In the genomic region with DNA sequence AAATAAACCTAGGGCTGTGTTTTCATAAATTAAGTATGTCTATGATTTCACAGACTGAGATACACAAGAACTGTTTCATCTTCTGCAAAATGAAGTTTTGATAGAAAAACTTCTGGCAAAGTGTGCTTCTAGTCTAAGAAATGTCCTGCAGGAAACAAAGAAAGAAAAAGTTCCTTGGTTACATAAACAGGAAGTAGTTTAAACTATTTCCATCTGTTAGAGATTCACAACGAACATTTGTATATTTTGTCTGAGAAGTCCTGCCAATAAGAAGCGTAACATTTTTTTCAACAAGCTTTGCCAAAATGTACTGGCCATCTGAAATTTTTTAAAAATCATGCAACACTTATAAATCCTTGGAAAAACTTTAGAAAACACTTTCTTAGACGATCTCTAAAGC, we compare ENCODE assay signal across 1 cellular context.
TF ChIP-seq lines count a peak whose summit lies in the region.

No MANE protein-coding gene starts in this region.

TF ChIP-seq in IMR-90, 13 proteins besides CTCF, POLR2A, EP300 and RAD21 (continued from another document):
- TF ChIP-seq, protein P1, sequence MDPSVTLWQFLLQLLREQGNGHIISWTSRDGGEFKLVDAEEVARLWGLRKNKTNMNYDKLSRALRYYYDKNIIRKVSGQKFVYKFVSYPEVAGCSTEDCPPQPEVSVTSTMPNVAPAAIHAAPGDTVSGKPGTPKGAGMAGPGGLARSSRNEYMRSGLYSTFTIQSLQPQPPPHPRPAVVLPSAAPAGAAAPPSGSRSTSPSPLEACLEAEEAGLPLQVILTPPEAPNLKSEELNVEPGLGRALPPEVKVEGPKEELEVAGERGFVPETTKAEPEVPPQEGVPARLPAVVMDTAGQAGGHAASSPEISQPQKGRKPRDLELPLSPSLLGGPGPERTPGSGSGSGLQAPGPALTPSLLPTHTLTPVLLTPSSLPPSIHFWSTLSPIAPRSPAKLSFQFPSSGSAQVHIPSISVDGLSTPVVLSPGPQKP (IDR thresholded peaks at IDR 0.05; ENCODE audit: borderline replicate concordance, low read depth, low read length), result no peak
- no peak for TF ChIP-seq MXI1 (IDR thresholded peaks at IDR 0.05; ENCODE audit: borderline replicate concordance, low read depth, low read length)
- no peak for TF ChIP-seq CEBPB (IDR thresholded peaks at IDR 0.05; ENCODE audit: low read depth, low read length)
- no peak for TF ChIP-seq NFE2L2 (IDR thresholded peaks at IDR 0.05; ENCODE audit: low read depth, low read length)
- no peak for TF ChIP-seq USF2 (IDR thresholded peaks at IDR 0.05; ENCODE audit: low read depth, low read length)
- TF ChIP-seq MAFK (IDR thresholded peaks at IDR 0.05; ENCODE audit: low read depth, low read length), result no peak
- no peak for TF ChIP-seq RFX5 (IDR thresholded peaks at IDR 0.05; ENCODE audit: low read depth, low read length)
- no peak for TF ChIP-seq FOS (IDR thresholded peaks at IDR 0.05; ENCODE audit: low read depth, low read length)
- TF ChIP-seq SMC3 (IDR thresholded peaks at IDR 0.05; ENCODE audit: low read depth, low read length), result no peak
- no peak for TF ChIP-seq RCOR1 (IDR thresholded peaks at IDR 0.05; ENCODE audit: insufficient replicate concordance, low read length)
- no peak for TF ChIP-seq CHD1 (IDR thresholded peaks at IDR 0.05; ENCODE audit: low read depth, low read length)
TF ChIP-seq in IMR-90: peak in this region for 0.
